ENCODE assay signal across 15 cellular contexts in genomic region chr1:7623886-7624285, GRCh38.
DNase-seq lines count a peak whose midpoint lies in the region; ATAC-seq and TF ChIP-seq lines count a peak whose summit lies in the region.
"Had no signal": no experiment of that assay in that cellular context is flagged by ENCODE, and none has a peak within 500 bp of the region (broad histone marks: within the 10 kb centered on the region; RNA-seq: fewer than 3 reads in every experiment).

No MANE protein-coding gene starts in this region.

- no peak overlapping the region for H2BK120ac ChIP-seq in neuronal stem cell (ENCODE audit: low read depth, low read length)

- peak; percentile 68 for DNase-seq in NCI-H1092 treated with DMSO at 0.1 percent for 48 hours (lab: John Stamatoyannopoulos, UW)
- DNase-seq in hippocampal formation (lab: John Stamatoyannopoulos, UW), result peak; percentile 6 to 31
- DNase-seq in midbrain (lab: John Stamatoyannopoulos, UW), result peak; percentile 63
- DNase-seq in thyroid gland, result peak; percentile 70 to 74
- DNase-seq in Peyer's patch, result no peak
- no peak for DNase-seq in neuronal stem cell (ENCODE audit: low spot score)
- DNase-seq: ACHN, DMS79, NCI-H1105 treated with DMSO at 0.1 percent for 48 hours, NCI-H1694, NCI-H510A treated with DMSO at 0.1 percent for 48 hours, NCI-H774, PC-9 had no signal

- H3K4me3 ChIP-seq in thyroid gland (replicated peaks in 1 of 3) (no peak overlapping the region), Peyer's patch (no peak overlapping the region), neuronal stem cell (ENCODE audit: low read length in 2 of 2) (no peak overlapping the region)
- H3K4me3 ChIP-seq: PC-9 had no signal

- H4K8ac ChIP-seq in neuronal stem cell (ENCODE audit: low read depth, low read length), result no peak overlapping the region

- intact Hi-C loops in thyroid gland (cut with DNase I), result no loop called here

- H2BK15ac ChIP-seq in neuronal stem cell (ENCODE audit: low read length), result no peak overlapping the region

- H3K4ac ChIP-seq in neuronal stem cell (ENCODE audit: low read length), result no peak overlapping the region

- no peaks in the 10 kb centered on the region for H3K36me3 ChIP-seq in thyroid gland
- H3K36me3 ChIP-seq in Peyer's patch, result no peaks in the 10 kb centered on the region
- no peaks in the 10 kb centered on the region for H3K36me3 ChIP-seq in neuronal stem cell (replicated peaks in 1 of 2; ENCODE audit: control insufficient read depth in 2 of 2, insufficient read depth in 2 of 2, low read length in 2 of 2)

- no peaks in the 10 kb centered on the region for H3K9me3 ChIP-seq in thyroid gland
- H3K9me3 ChIP-seq in Peyer's patch, result no peaks in the 10 kb centered on the region
- no peaks in the 10 kb centered on the region for H3K9me3 ChIP-seq in neuronal stem cell (replicated peaks in 1 of 2; ENCODE audit: control insufficient read depth in 2 of 2, insufficient read depth in 1 of 2, low read depth in 1 of 2, low read length in 2 of 2)

- no peak overlapping the region for H4K91ac ChIP-seq in neuronal stem cell (ENCODE audit: low read depth, low read length, poor library complexity)

- H3K4me2 ChIP-seq in neuronal stem cell (ENCODE audit: insufficient read depth, low read length, poor library complexity, severe bottlenecking), result no peak overlapping the region
- H3K4me2 ChIP-seq: PC-9 had no signal

- H2BK12ac ChIP-seq in neuronal stem cell (ENCODE audit: low read length), result no peak overlapping the region

- no peak for ATAC-seq in GM19324 (IDR thresholded peaks at IDR 0.05; ENCODE audit: low FRiP score, unreplicated experiment)

- no peak overlapping the region for H3K18ac ChIP-seq in neuronal stem cell (ENCODE audit: low read length)

- TF ChIP-seq CTCF in thyroid gland (IDR thresholded peaks at IDR 0.05), result no peak
- TF ChIP-seq CTCF in Peyer's patch (IDR thresholded peaks at IDR 0.05), result no peak

- 27 to 49% methylated on average over 8 of the region's 8 CpGs for WGBS in thyroid gland, 2 donors
- WGBS in neuronal stem cell (ENCODE audit: extremely low coverage in 2 of 2, insufficient read length in 2 of 2, insufficient replicate concordance in 1 of 2), 2 donors, result no CpG with 5 or more reads among the region's 8 CpGs

- no peak overlapping the region for H3K23ac ChIP-seq in neuronal stem cell (ENCODE audit: low read depth, low read length, poor library complexity)

- H2AK5ac ChIP-seq in neuronal stem cell (ENCODE audit: low read depth, low read length), result no peak overlapping the region

- TF ChIP-seq POLR2A in thyroid gland (IDR thresholded peaks at IDR 0.05) (no peak), Peyer's patch (IDR thresholded peaks at IDR 0.05) (no peak)

- H2AFZ ChIP-seq in neuronal stem cell (ENCODE audit: low read length), result no peak overlapping the region
- H2AFZ ChIP-seq: PC-9 had no signal

- no peaks in the 10 kb centered on the region for H3K27me3 ChIP-seq in thyroid gland
- H3K27me3 ChIP-seq in Peyer's patch, result no peaks in the 10 kb centered on the region
- peaks cover 0 to 52% (median 0%) of the 10 kb centered on the region in 3 experiments for H3K27me3 ChIP-seq in neuronal stem cell (ENCODE audit: control insufficient read depth in 3 of 3, insufficient read depth in 3 of 3, low read depth in 1 of 3, low read length in 3 of 3)

- H3K9ac ChIP-seq in neuronal stem cell (ENCODE audit: low read depth, low read length, poor library complexity), result no peak overlapping the region

- no peak overlapping the region for H3K27ac ChIP-seq in thyroid gland
- H3K27ac ChIP-seq in Peyer's patch, result no peak overlapping the region
- no peak overlapping the region for H3K27ac ChIP-seq in neuronal stem cell (replicated peaks; ENCODE audit: low read length)
- H3K27ac ChIP-seq: C4-2B, PC-9 had no signal

- no peaks in the 10 kb centered on the region for H3K79me1 ChIP-seq in neuronal stem cell (ENCODE audit: low read depth, low read length)

- H3K14ac ChIP-seq in neuronal stem cell (ENCODE audit: low read length), result no peak overlapping the region

- no peak overlapping the region for H2BK5ac ChIP-seq in neuronal stem cell (ENCODE audit: low read length)

- H3K4me1 ChIP-seq in thyroid gland, result peaks cover 0 to 5% of the 10 kb centered on the region in 2 donors
- H3K4me1 ChIP-seq in Peyer's patch, result no peaks in the 10 kb centered on the region
- no peaks in the 10 kb centered on the region for H3K4me1 ChIP-seq in neuronal stem cell (ENCODE audit: control insufficient read depth in 2 of 2, insufficient read depth in 1 of 2, low read depth in 1 of 2, low read length in 2 of 2)

Comparison
In these comparisons a context has a peak if more than half of its experiments do, and no peak if none do; other contexts are left out.
1. DNase-seq: peak in NCI-H1092 treated with DMSO at 0.1 percent for 48 hours (single experiment), hippocampal formation (2 of 2), midbrain (single experiment) and thyroid gland (2 of 2); none in Peyer's patch (0 of 3) and neuronal stem cell (single experiment).